Comparison of ENCODE assay signal across 10 cellular contexts in the genomic region with DNA sequence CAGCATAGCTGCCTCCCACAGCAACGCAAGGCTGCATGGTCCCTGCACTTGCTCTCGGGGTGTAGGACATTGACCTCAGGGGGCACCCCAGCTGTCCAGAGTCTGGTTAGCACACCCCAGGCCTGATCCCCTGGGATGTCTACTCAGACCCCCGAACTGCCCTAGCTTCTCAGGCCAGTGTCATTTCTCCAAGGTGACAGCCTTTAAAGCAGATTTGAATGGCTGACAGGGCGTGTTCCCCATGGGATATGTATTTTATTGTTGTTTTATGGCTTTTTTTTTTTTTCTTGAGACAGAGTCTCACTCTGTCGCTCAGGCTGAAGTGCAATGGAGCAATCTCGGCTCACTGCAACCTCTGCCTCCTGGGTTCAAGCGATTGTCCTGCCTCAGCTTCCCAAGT. TPM values are rescaled to one million over a fixed set of nuclear protein-coding genes. Genes with fewer than 3 reads are reported as not detected.
DNase-seq lines count a peak whose midpoint lies in the region; ATAC-seq, FAIRE-seq and TF ChIP-seq lines count a peak whose summit lies in the region.
"Had no signal": no experiment of that assay in that cellular context is flagged by ENCODE, and none has a peak within 500 bp of the region (broad histone marks: within the 10 kb centered on the region; RNA-seq: fewer than 3 reads in every experiment).

No MANE protein-coding gene starts in this region.

- no peak for TF ChIP-seq RAD21 in A549 (conservative IDR thresholded peaks at IDR 0.05 in 1 of 2, IDR thresholded peaks at IDR 0.05 in 1 of 2)

- CTCF ChIA-PET in A549 (lab: Yijun Ruan, JAX), result interaction anchor here (1.3 to 95.1 kb wide), 3 partner anchors 16 to 66 kb away, joined by 3 to 4158 read pairs (median 4158); a partner anchor contains a TSS

- FAIRE-seq in A549 (lab: Jason Lieb, UNC) (no peak), pancreas (lab: Jason Lieb, UNC) (no peak)
- FAIRE-seq: colon had no signal

- intact Hi-C loops in esophagus squamous epithelium (cut with DNase I), result no loop called here
- intact Hi-C loops in pancreas (cut with DNase I), result no loop called here

- no peak for TF ChIP-seq EP300 in A549 (IDR thresholded peaks at IDR 0.05)

- H3K4me3 ChIP-seq in A549 (peak overlapping the region; percentile 49), esophagus squamous epithelium (peak overlapping the region in 1 of 4 donors; percentile 49), pancreas (peak overlapping the region in 2 of 4 donors; percentile 54 to 61)

- peak overlapping the region; percentile 96 to 98 (median 97) for H3K27ac Mint-ChIP-seq in IgD-negative memory B cell

- peaks cover 43% of the 10 kb centered on the region for H3K4me1 ChIP-seq in A549
- peaks cover 40 to 73% (median 59%) of the 10 kb centered on the region in 3 donors for H3K4me1 ChIP-seq in esophagus squamous epithelium
- peaks cover 0 to 13% (median 6%) of the 10 kb centered on the region in 3 donors for H3K4me1 ChIP-seq in pancreas

- WGBS in A549 (ENCODE audit: missing lambda C conversion rate), result 77% methylated on average over 7 of the region's 7 CpGs
- WGBS in esophagus squamous epithelium, 2 donors, result 70 to 71% methylated on average over 7 of the region's 7 CpGs
- WGBS in pancreas, 2 donors, result 80 to 82% methylated on average over 7 of the region's 7 CpGs

- H3K27me3 Mint-ChIP-seq in IgD-negative memory B cell, result no peaks in the 10 kb centered on the region

- H3K36me3 ChIP-seq in esophagus squamous epithelium, result no peaks in the 10 kb centered on the region
- H3K36me3 ChIP-seq in pancreas, result no peaks in the 10 kb centered on the region

- H3K4me1 Mint-ChIP-seq in IgD-negative memory B cell, result peaks cover 32 to 41% (median 36%) of the 10 kb centered on the region in 3 donors

- H3K36me3 Mint-ChIP-seq in IgD-negative memory B cell, result peaks cover 2% of the 10 kb centered on the region

- H3K4me2 ChIP-seq in A549, result peak overlapping the region; percentile 92

- TF ChIP-seq CTCF in A549 (IDR thresholded peaks at IDR 0.05), result no peak
- TF ChIP-seq CTCF in esophagus squamous epithelium (IDR thresholded peaks at IDR 0.05), result no peak
- TF ChIP-seq CTCF in pancreas (IDR thresholded peaks at IDR 0.05), result no peak

- ATAC-seq in A549 (no peak), pancreas (no peak), GM21723 (IDR thresholded peaks at IDR 0.05; ENCODE audit: unreplicated experiment) (no peak), HG02973 (IDR thresholded peaks at IDR 0.05; ENCODE audit: unreplicated experiment) (no peak)

- no peaks in the 10 kb centered on the region for H3K9me3 Mint-ChIP-seq in IgD-negative memory B cell

- TF ChIP-seq POLR2A in A549 (IDR thresholded peaks at IDR 0.05; ENCODE audit: low read length) (no peak), esophagus squamous epithelium (IDR thresholded peaks at IDR 0.05) (no peak)

- no peaks in the 10 kb centered on the region for H3K27me3 ChIP-seq in esophagus squamous epithelium
- no peaks in the 10 kb centered on the region for H3K27me3 ChIP-seq in pancreas

- peak overlapping the region; percentile 97 to 100 for H3K27ac ChIP-seq in A549
- peak overlapping the region; percentile 85 to 99 (median 95) for H3K27ac ChIP-seq in esophagus squamous epithelium
- H3K27ac ChIP-seq in pancreas, result peak overlapping the region; percentile 98 to 100 (median 99)

- POLR2A ChIA-PET in A549 (lab: Yijun Ruan, JAX), result interaction anchor here (0.6 to 3.5 kb wide), 19 partner anchors 8 to 203 kb away, joined by 3 to 25 read pairs (median 9); a partner anchor contains a TSS

- DNase-seq in A549 (ENCODE audit: low read depth in 1 of 2, low spot score in 1 of 2), result no peak
- no peak for DNase-seq in esophagus squamous epithelium (lab: John Stamatoyannopoulos, UW)
- no peak for DNase-seq in pancreas
- no peak for DNase-seq in SKM-1 (lab: John Stamatoyannopoulos, UW; ENCODE audit: unreplicated experiment)
- DNase-seq in NCI-H1417 treated with DMSO at 0.1 percent for 48 hours (lab: John Stamatoyannopoulos, UW), result no peak
- DNase-seq: activated T-cell treated with anti-CD3 and anti-CD28 coated beads for 4 hours had no signal

- H3K4me3 Mint-ChIP-seq in IgD-negative memory B cell, result peak overlapping the region; percentile 81 to 95 (median 94)

- no peaks in the 10 kb centered on the region for H3K9me3 ChIP-seq in A549
- no peaks in the 10 kb centered on the region for H3K9me3 ChIP-seq in esophagus squamous epithelium
- H3K9me3 ChIP-seq in pancreas, result no peaks in the 10 kb centered on the region

TF ChIP-seq in A549, 52 proteins besides CTCF, POLR2A, EP300 and RAD21:
- TF ChIP-seq SMC3 (IDR thresholded peaks at IDR 0.05) (no peak), POLR2AphosphoS2 (conservative IDR thresholded peaks at IDR 0.05; ENCODE audit: low read length) (no peak), ZFP36 (IDR thresholded peaks at IDR 0.05; ENCODE audit: borderline replicate concordance, partially characterized antibody) (no peak), HEYL (CRISPR knock-in tag; IDR thresholded peaks at IDR 0.05) (no peak), RNF2 (IDR thresholded peaks at IDR 0.05; ENCODE audit: borderline replicate concordance, low read depth) (no peak), BHLHE40 (IDR thresholded peaks at IDR 0.05; ENCODE audit: low read depth, low read length) (no peak), EHF (CRISPR knock-in tag; IDR thresholded peaks at IDR 0.05) (no peak)

RNA-seq across cellular contexts. Expression of a gene that starts 40.8 kb away (rescaled TPM):
- polyA plus RNA-seq in A549 (2011; rRNA removed), result 434 and 1,191 TPM in 2 replicates
- 906 and 1,052 TPM in 2 replicates for polyA plus RNA-seq in A549 (2012; cell fraction: cytosol; rRNA removed)
- polyA plus RNA-seq in A549 (2012; cell fraction: nucleus; rRNA removed), result 514 and 638 TPM in 2 replicates
- polyA plus RNA-seq in A549 (2017; fragmentation: RNase III; extraction: RNeasy Plus Mini Kit Qiagen cat#74134 plus additional on column Dnase treatment), result 2,232 to 2,533 TPM (median 2,360 TPM) in 3 replicates
- 113 and 134 TPM in 2 replicates for polyA minus RNA-seq in A549 (2011; rRNA and poly(A)+ RNA removed)
- 2,664 TPM for polyA plus RNA-seq in IgD-negative memory B cell
- total RNA-seq in esophagus squamous epithelium, result 1,000 to 10,000 TPM in 2 of 4 donors, 100 to 1,000 TPM in 2; 670 to 1,121 (median 903) TPM
- 100 to 1,000 TPM; 319 to 600 (median 503) TPM for total RNA-seq in pancreas
- polyA plus RNA-seq in pancreas, result 100 to 1,000 TPM; 627 to 751 TPM
